Comparison of ENCODE assay signal across 25 cellular contexts in genomic region chr10:21183025-21183424, GRCh38.
DNase-seq lines count a peak whose midpoint lies in the region; ATAC-seq, FAIRE-seq and TF ChIP-seq lines count a peak whose summit lies in the region.
"Had no signal": no experiment of that assay in that cellular context is flagged by ENCODE, and none has a peak within 500 bp of the region (broad histone marks: within the 10 kb centered on the region; RNA-seq: fewer than 3 reads in every experiment).

No MANE protein-coding gene starts in this region.

- BruUV-seq in MCF 10A (replicated peaks; lab: Mats Ljungman, UMichigan), result no TSS peak

- H3K4me3 ChIP-seq in breast epithelium, result no peak overlapping the region
- H3K4me3 ChIP-seq in aorta (ENCODE audit: low read length in 2 of 2), result no peak overlapping the region
- H3K4me3 ChIP-seq: BLaER1 treated with 17β-estradiol and CSF1 and Interleukin-3, amounts not matched to agents 10 nM and 100 nM; GM23338; MG63; SJCRH30 had no signal

- H3K9me3 Mint-ChIP-seq in MCF 10A (ENCODE audit: unreplicated experiment), result peaks cover 23% of the 10 kb centered on the region
- H3K9me3 Mint-ChIP-seq: HFFc6 had no signal

- no peak for DNase-seq in MCF 10A (ENCODE audit: unreplicated experiment)
- no peak for DNase-seq in breast epithelium (ENCODE audit: low spot score in 2 of 2)
- DNase-seq in amniotic epithelial cell (ENCODE audit: low read depth), result peak; percentile 39
- DNase-seq in foreskin keratinocyte, result no peak
- DNase-seq in urothelium cell line (ENCODE audit: low spot score), result no peak
- DNase-seq in aorta, result no peak
- DNase-seq: 8988T; AML-193; CD4-positive, alpha-beta memory T cell; COR-L47; DMS53; H9; HFFc6; KBM-7; MG63; NCI-H1105 treated with DMSO at 0.1 percent for 48 hours; NCI-H2029; NCI-H526 treated with DMSO at 0.1 percent for 48 hours; SJCRH30 had no signal

- ATAC-seq in foreskin keratinocyte, result peak; percentile 52
- ATAC-seq in GM18868 (IDR thresholded peaks at IDR 0.05; ENCODE audit: unreplicated experiment), result no peak
- ATAC-seq in GM19351 (IDR thresholded peaks at IDR 0.05; ENCODE audit: unreplicated experiment), result no peak
- no peak for ATAC-seq in aorta (ENCODE audit: low FRiP score)
- ATAC-seq: GM23338, Right ventricle myocardium inferior had no signal

- no peaks in the 10 kb centered on the region for H3K27me3 Mint-ChIP-seq in MCF 10A (ENCODE audit: insufficient read depth, unreplicated experiment)

- H3K27ac Mint-ChIP-seq in MCF 10A (ENCODE audit: low read depth, unreplicated experiment), result peak overlapping the region; percentile 95
- H3K27ac Mint-ChIP-seq: CD4-positive, alpha-beta memory T cell; GM23338; HFFc6 had no signal

- TF ChIP-seq CTCF in MCF 10A (IDR thresholded peaks at IDR 0.05; ENCODE audit: unreplicated experiment) (no peak), breast epithelium (IDR thresholded peaks at IDR 0.05) (no peak), foreskin keratinocyte (conservative IDR thresholded peaks at IDR 0.05) (no peak)

- 92 to 93% methylated on average over 5 of the region's 5 CpGs for WGBS in aorta, 2 donors

- FAIRE-seq in urothelium cell line (lab: Jason Lieb, UNC), result peak; percentile 13
- FAIRE-seq: HTR-8/SVneo had no signal

- no peak for TF ChIP-seq POLR2A in breast epithelium (IDR thresholded peaks at IDR 0.05)

- H3K4me1 ChIP-seq in breast epithelium (no peaks in the 10 kb centered on the region), foreskin keratinocyte (peaks cover 20% of the 10 kb centered on the region), aorta (ENCODE audit: control insufficient read depth in 1 of 2, insufficient read depth in 2 of 2, low read length in 2 of 2) (no peaks in the 10 kb centered on the region)
- H3K4me1 ChIP-seq: BLaER1 treated with 17β-estradiol and CSF1 and Interleukin-3, amounts not matched to agents 10 nM and 100 nM; SJCRH30 had no signal

- no peaks in the 10 kb centered on the region for H3K36me3 Mint-ChIP-seq in MCF 10A (ENCODE audit: insufficient read depth, unreplicated experiment)
- H3K36me3 Mint-ChIP-seq: CD4-positive, alpha-beta memory T cell had no signal

- POLR2A ChIA-PET in MCF 10A (lab: Yijun Ruan, JAX), result interaction anchor here (1.0 to 3.2 kb wide), 4 partner anchors 8 to 85 kb away, joined by 3 to 26 read pairs (median 14); no protein-coding TSS in a partner anchor

- CTCF ChIA-PET in MCF 10A (lab: Yijun Ruan, JAX), result no interaction called here

- H3K9me3 ChIP-seq in breast epithelium (no peaks in the 10 kb centered on the region), aorta (ENCODE audit: control insufficient read depth, low read length) (peaks cover 1% of the 10 kb centered on the region)
- H3K9me3 ChIP-seq: SJCRH30 had no signal

- H3K36me3 ChIP-seq in breast epithelium (no peaks in the 10 kb centered on the region), aorta (ENCODE audit: control insufficient read depth in 1 of 2, insufficient read depth in 2 of 2, low read length in 1 of 2) (no peaks in the 10 kb centered on the region)
- H3K36me3 ChIP-seq: BLaER1 treated with 17β-estradiol and CSF1 and Interleukin-3, amounts not matched to agents 10 nM and 100 nM; MG63; SJCRH30 had no signal

- H3K4me1 Mint-ChIP-seq in MCF 10A (ENCODE audit: insufficient read depth, unreplicated experiment), result peaks cover 24% of the 10 kb centered on the region
- H3K4me1 Mint-ChIP-seq: CD4-positive, alpha-beta memory T cell had no signal

- H3K27ac ChIP-seq in breast epithelium, result peak overlapping the region in 1 of 2 donors; percentile 80
- no peak overlapping the region for H3K27ac ChIP-seq in foreskin keratinocyte
- H3K27ac ChIP-seq in aorta (ENCODE audit: low read depth in 1 of 2, low read length in 2 of 2), result no peak overlapping the region
- H3K27ac ChIP-seq: BLaER1 treated with 17β-estradiol and CSF1 and Interleukin-3, amounts not matched to agents 10 nM and 100 nM; SJCRH30 had no signal

- intact Hi-C loops in MCF 10A (cut with micrococcal nuclease) (no loop called here), breast epithelium (cut with DNase I; ENCODE audit: low total_unique reads) (no loop called here), aorta (cut with DNase I) (no loop called here)

- H3K4me3 Mint-ChIP-seq in MCF 10A (ENCODE audit: unreplicated experiment), result peak overlapping the region; percentile 43
- H3K4me3 Mint-ChIP-seq: CD4-positive, alpha-beta memory T cell; GM23338; H9; HFFc6 had no signal

- H3K27me3 ChIP-seq in breast epithelium, result no peaks in the 10 kb centered on the region
- no peaks in the 10 kb centered on the region for H3K27me3 ChIP-seq in foreskin keratinocyte
- no peaks in the 10 kb centered on the region for H3K27me3 ChIP-seq in aorta (ENCODE audit: control insufficient read depth in 1 of 2, insufficient read depth in 2 of 2, low read length in 1 of 2)
- H3K27me3 ChIP-seq: BLaER1 treated with 17β-estradiol and CSF1 and Interleukin-3, amounts not matched to agents 10 nM and 100 nM; MG63; SJCRH30 had no signal
